Comparison of ENCODE assay signal across 1 cellular context in the genomic region with DNA sequence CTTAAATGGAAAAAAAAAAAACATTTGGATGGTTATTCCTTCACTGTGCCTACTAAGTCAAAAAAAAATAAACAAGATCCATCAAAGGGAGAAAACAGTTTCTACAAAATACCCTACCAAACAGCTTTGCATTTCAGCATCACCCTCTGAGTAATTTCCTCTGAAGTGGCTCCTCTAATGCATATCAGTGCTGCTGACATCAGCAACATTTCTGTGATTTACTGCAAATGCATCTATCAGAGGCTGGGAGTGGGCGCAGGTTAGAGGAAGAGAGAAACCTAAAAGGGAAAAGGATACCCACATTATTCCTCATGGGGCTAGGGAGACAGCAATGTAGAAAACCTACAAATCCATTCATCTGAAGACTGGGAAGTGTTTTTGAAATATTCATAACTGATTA.
TF ChIP-seq lines count a peak whose summit lies in the region.

No MANE protein-coding gene starts in this region.

TF ChIP-seq in SK-N-SH, 30 proteins besides CTCF, POLR2A, EP300 and RAD21 (continued from another document):
- TF ChIP-seq, protein P1, sequence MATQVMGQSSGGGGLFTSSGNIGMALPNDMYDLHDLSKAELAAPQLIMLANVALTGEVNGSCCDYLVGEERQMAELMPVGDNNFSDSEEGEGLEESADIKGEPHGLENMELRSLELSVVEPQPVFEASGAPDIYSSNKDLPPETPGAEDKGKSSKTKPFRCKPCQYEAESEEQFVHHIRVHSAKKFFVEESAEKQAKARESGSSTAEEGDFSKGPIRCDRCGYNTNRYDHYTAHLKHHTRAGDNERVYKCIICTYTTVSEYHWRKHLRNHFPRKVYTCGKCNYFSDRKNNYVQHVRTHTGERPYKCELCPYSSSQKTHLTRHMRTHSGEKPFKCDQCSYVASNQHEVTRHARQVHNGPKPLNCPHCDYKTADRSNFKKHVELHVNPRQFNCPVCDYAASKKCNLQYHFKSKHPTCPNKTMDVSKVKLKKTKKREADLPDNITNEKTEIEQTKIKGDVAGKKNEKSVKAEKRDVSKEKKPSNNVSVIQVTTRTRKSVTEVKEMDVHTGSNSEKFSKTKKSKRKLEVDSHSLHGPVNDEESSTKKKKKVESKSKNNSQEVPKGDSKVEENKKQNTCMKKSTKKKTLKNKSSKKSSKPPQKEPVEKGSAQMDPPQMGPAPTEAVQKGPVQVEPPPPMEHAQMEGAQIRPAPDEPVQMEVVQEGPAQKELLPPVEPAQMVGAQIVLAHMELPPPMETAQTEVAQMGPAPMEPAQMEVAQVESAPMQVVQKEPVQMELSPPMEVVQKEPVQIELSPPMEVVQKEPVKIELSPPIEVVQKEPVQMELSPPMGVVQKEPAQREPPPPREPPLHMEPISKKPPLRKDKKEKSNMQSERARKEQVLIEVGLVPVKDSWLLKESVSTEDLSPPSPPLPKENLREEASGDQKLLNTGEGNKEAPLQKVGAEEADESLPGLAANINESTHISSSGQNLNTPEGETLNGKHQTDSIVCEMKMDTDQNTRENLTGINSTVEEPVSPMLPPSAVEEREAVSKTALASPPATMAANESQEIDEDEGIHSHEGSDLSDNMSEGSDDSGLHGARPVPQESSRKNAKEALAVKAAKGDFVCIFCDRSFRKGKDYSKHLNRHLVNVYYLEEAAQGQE (IDR thresholded peaks at IDR 0.05; ENCODE audit: low read depth, low read length), result no peak
- TF ChIP-seq, protein P2, sequence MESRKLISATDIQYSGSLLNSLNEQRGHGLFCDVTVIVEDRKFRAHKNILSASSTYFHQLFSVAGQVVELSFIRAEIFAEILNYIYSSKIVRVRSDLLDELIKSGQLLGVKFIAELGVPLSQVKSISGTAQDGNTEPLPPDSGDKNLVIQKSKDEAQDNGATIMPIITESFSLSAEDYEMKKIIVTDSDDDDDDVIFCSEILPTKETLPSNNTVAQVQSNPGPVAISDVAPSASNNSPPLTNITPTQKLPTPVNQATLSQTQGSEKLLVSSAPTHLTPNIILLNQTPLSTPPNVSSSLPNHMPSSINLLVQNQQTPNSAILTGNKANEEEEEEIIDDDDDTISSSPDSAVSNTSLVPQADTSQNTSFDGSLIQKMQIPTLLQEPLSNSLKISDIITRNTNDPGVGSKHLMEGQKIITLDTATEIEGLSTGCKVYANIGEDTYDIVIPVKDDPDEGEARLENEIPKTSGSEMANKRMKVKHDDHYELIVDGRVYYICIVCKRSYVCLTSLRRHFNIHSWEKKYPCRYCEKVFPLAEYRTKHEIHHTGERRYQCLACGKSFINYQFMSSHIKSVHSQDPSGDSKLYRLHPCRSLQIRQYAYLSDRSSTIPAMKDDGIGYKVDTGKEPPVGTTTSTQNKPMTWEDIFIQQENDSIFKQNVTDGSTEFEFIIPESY (IDR thresholded peaks at IDR 0.05; ENCODE audit: borderline replicate concordance, low read depth), result no peak
- TF ChIP-seq CHD2 (IDR thresholded peaks at IDR 0.05; ENCODE audit: low read length, partially characterized antibody) (no peak), YY1 (IDR thresholded peaks at IDR 0.05; ENCODE audit: low read depth) (no peak), RFX5 (IDR thresholded peaks at IDR 0.05; ENCODE audit: low read length) (no peak), SIN3A (IDR thresholded peaks at IDR 0.05; ENCODE audit: borderline replicate concordance, low read depth, low read length) (no peak), SMC3 (IDR thresholded peaks at IDR 0.05; ENCODE audit: low read depth, low read length) (no peak), EZH2phosphoT487 (IDR thresholded peaks at IDR 0.05; ENCODE audit: borderline replicate concordance, low read depth) (no peak)
- TF ChIP-seq, protein P3, sequence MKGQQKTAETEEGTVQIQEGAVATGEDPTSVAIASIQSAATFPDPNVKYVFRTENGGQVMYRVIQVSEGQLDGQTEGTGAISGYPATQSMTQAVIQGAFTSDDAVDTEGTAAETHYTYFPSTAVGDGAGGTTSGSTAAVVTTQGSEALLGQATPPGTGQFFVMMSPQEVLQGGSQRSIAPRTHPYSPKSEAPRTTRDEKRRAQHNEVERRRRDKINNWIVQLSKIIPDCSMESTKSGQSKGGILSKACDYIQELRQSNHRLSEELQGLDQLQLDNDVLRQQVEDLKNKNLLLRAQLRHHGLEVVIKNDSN (IDR thresholded peaks at IDR 0.05; ENCODE audit: borderline replicate concordance, low read depth), result no peak
- TF ChIP-seq, protein P4, sequence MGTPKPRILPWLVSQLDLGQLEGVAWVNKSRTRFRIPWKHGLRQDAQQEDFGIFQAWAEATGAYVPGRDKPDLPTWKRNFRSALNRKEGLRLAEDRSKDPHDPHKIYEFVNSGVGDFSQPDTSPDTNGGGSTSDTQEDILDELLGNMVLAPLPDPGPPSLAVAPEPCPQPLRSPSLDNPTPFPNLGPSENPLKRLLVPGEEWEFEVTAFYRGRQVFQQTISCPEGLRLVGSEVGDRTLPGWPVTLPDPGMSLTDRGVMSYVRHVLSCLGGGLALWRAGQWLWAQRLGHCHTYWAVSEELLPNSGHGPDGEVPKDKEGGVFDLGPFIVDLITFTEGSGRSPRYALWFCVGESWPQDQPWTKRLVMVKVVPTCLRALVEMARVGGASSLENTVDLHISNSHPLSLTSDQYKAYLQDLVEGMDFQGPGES (IDR thresholded peaks at IDR 0.05; ENCODE audit: low read depth, low read length), result no peak
